ENCODE assay signal across 1 cellular context in the genomic region with DNA sequence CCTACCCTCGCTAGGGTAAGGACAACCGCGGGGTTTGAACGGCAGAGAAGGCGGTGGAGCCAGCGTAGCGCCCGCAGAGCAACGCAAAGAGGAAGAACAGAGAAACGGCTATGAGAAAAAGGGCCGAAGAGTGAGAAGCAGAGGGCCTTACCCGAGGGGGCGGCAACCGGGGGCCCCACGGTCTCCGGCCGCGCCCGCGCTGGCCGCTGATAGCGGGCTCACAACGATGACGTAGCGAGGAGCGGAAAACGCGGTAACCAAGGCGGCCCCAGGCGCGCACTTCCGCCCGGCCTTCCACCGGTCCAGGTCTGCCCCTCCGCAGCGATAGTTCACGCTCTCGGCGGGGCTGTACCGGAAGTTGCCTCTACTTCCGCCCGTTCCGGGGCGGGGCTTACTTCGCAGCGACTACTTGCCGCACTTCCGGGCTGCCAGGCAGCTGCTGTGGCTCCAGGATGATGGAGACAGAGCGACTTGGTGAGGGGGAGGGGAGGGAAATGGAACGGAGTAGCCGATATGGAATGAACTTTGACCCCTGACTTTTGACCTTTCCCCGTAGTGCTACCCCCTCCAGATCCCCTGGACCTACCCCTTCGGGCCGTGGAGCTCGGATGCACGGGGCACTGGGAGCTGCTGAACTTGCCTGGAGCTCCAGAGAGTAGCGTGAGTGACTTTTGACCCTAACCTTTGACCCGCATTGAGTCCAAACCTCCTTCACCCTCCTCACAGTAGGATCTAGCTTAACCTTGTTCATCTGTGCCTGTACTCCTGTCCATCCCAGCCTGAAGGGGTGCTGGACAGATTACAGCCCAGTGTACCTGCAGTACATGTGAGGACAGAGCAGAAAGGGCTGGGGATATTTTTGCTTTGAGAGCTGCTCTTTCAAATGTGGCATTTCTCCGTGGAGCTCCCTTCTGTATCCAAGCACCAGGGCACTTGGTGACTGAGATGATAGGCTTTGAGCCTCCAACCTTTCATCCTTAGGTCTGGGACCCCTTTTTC.
TF ChIP-seq lines count a peak whose summit lies in the region.

A gene with protein sequence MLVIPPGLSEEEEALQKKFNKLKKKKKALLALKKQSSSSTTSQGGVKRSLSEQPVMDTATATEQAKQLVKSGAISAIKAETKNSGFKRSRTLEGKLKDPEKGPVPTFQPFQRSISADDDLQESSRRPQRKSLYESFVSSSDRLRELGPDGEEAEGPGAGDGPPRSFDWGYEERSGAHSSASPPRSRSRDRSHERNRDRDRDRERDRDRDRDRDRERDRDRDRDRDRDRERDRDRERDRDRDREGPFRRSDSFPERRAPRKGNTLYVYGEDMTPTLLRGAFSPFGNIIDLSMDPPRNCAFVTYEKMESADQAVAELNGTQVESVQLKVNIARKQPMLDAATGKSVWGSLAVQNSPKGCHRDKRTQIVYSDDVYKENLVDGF (minus strand): TSS at position 231 of the 999 bp plus-strand sequence. CDS start 525 bp downstream, outside the sequence.
A gene (plus strand): TSS at position 435 of the 999 bp plus-strand sequence. CDS start 18 bp downstream, at position 453.

TF ChIP-seq in K562, 482 proteins besides CTCF, POLR2A, EP300 and RAD21 (continued from another document and continues in another):
- TF ChIP-seq, protein P1, sequence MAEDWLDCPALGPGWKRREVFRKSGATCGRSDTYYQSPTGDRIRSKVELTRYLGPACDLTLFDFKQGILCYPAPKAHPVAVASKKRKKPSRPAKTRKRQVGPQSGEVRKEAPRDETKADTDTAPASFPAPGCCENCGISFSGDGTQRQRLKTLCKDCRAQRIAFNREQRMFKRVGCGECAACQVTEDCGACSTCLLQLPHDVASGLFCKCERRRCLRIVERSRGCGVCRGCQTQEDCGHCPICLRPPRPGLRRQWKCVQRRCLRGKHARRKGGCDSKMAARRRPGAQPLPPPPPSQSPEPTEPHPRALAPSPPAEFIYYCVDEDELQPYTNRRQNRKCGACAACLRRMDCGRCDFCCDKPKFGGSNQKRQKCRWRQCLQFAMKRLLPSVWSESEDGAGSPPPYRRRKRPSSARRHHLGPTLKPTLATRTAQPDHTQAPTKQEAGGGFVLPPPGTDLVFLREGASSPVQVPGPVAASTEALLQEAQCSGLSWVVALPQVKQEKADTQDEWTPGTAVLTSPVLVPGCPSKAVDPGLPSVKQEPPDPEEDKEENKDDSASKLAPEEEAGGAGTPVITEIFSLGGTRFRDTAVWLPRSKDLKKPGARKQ (CRISPR knock-in tag; IDR thresholded peaks at IDR 0.05), result no peak
- TF ChIP-seq, protein P2, sequence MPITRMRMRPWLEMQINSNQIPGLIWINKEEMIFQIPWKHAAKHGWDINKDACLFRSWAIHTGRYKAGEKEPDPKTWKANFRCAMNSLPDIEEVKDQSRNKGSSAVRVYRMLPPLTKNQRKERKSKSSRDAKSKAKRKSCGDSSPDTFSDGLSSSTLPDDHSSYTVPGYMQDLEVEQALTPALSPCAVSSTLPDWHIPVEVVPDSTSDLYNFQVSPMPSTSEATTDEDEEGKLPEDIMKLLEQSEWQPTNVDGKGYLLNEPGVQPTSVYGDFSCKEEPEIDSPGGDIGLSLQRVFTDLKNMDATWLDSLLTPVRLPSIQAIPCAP (CRISPR knock-in tag; IDR thresholded peaks at IDR 0.05; ENCODE audit: borderline replicate concordance), result no peak
- TF ChIP-seq, protein P3, sequence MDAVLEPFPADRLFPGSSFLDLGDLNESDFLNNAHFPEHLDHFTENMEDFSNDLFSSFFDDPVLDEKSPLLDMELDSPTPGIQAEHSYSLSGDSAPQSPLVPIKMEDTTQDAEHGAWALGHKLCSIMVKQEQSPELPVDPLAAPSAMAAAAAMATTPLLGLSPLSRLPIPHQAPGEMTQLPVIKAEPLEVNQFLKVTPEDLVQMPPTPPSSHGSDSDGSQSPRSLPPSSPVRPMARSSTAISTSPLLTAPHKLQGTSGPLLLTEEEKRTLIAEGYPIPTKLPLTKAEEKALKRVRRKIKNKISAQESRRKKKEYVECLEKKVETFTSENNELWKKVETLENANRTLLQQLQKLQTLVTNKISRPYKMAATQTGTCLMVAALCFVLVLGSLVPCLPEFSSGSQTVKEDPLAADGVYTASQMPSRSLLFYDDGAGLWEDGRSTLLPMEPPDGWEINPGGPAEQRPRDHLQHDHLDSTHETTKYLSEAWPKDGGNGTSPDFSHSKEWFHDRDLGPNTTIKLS (IDR thresholded peaks at IDR 0.05; ENCODE audit: borderline replicate concordance, low read depth), result peak; percentile 95
- TF ChIP-seq ERF (CRISPR knock-in tag; IDR thresholded peaks at IDR 0.05) (peak; percentile 93; the same call in 1 of the 2 replicates), JUNB (CRISPR knock-in tag; conservative IDR thresholded peaks at IDR 0.05) (no peak; the same call in 1 of the 2 replicates), ZNF830 (CRISPR knock-in tag; IDR thresholded peaks at IDR 0.05) (peak; percentile 91), TAF1 (IDR thresholded peaks at IDR 0.05; ENCODE audit: control insufficient read depth, extremely low read depth, insufficient read depth, low read length, severe bottlenecking) (peak; percentile 76), ZNF77 (CRISPR knock-in tag; IDR thresholded peaks at IDR 0.05) (no peak), NFIC (IDR thresholded peaks at IDR 0.05) (no peak; the same call in 1 of the 2 replicates), SMARCC2 (IDR thresholded peaks at IDR 0.05; ENCODE audit: low read depth) (no peak; the same call in 1 of the 2 replicates), C11orf30 (IDR thresholded peaks at IDR 0.05; ENCODE audit: low read depth) (peak; percentile 97), SREBF1 (IDR thresholded peaks at IDR 0.05; ENCODE audit: borderline replicate concordance, low read depth, low read length) (no peak; the same call in none of the 2 replicates), TFAM (CRISPR knock-in tag; conservative IDR thresholded peaks at IDR 0.05) (no peak), MYBL2 (IDR thresholded peaks at IDR 0.05; ENCODE audit: low read depth) (peak; percentile 54), MYBL2 (CRISPR knock-in tag; IDR thresholded peaks at IDR 0.05; ENCODE audit: borderline replicate concordance) (no peak), FUS (optimal IDR thresholded peaks at IDR 0.05; ENCODE audit: low read depth, low read length) (no peak), U2AF2 (optimal IDR thresholded peaks at IDR 0.05; ENCODE audit: low read depth, low read length) (no peak), DPF2 (IDR thresholded peaks at IDR 0.05) (peak; percentile 71), IRF2 (CRISPR knock-in tag; IDR thresholded peaks at IDR 0.05) (no peak), HIVEP1 (CRISPR knock-in tag; IDR thresholded peaks at IDR 0.05) (peak; percentile 91), ESRRA (IDR thresholded peaks at IDR 0.05; ENCODE audit: borderline replicate concordance, low read depth) (peak; percentile 84)
- TF ChIP-seq, protein P4, sequence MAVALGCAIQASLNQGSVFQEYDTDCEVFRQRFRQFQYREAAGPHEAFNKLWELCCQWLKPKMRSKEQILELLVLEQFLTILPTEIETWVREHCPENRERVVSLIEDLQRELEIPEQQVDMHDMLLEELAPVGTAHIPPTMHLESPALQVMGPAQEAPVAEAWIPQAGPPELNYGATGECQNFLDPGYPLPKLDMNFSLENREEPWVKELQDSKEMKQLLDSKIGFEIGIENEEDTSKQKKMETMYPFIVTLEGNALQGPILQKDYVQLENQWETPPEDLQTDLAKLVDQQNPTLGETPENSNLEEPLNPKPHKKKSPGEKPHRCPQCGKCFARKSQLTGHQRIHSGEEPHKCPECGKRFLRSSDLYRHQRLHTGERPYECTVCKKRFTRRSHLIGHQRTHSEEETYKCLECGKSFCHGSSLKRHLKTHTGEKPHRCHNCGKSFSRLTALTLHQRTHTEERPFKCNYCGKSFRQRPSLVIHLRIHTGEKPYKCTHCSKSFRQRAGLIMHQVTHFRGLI (CRISPR knock-in tag; IDR thresholded peaks at IDR 0.05), result peak; percentile 85
- TF ChIP-seq, protein P5, sequence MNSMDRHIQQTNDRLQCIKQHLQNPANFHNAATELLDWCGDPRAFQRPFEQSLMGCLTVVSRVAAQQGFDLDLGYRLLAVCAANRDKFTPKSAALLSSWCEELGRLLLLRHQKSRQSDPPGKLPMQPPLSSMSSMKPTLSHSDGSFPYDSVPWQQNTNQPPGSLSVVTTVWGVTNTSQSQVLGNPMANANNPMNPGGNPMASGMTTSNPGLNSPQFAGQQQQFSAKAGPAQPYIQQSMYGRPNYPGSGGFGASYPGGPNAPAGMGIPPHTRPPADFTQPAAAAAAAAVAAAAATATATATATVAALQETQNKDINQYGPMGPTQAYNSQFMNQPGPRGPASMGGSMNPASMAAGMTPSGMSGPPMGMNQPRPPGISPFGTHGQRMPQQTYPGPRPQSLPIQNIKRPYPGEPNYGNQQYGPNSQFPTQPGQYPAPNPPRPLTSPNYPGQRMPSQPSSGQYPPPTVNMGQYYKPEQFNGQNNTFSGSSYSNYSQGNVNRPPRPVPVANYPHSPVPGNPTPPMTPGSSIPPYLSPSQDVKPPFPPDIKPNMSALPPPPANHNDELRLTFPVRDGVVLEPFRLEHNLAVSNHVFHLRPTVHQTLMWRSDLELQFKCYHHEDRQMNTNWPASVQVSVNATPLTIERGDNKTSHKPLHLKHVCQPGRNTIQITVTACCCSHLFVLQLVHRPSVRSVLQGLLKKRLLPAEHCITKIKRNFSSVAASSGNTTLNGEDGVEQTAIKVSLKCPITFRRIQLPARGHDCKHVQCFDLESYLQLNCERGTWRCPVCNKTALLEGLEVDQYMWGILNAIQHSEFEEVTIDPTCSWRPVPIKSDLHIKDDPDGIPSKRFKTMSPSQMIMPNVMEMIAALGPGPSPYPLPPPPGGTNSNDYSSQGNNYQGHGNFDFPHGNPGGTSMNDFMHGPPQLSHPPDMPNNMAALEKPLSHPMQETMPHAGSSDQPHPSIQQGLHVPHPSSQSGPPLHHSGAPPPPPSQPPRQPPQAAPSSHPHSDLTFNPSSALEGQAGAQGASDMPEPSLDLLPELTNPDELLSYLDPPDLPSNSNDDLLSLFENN (IDR thresholded peaks at IDR 0.05; ENCODE audit: low read depth in 2 of 2, low read length in 2 of 2), result no peak; a peak in 1 of 4 replicates
- TF ChIP-seq, protein P6, sequence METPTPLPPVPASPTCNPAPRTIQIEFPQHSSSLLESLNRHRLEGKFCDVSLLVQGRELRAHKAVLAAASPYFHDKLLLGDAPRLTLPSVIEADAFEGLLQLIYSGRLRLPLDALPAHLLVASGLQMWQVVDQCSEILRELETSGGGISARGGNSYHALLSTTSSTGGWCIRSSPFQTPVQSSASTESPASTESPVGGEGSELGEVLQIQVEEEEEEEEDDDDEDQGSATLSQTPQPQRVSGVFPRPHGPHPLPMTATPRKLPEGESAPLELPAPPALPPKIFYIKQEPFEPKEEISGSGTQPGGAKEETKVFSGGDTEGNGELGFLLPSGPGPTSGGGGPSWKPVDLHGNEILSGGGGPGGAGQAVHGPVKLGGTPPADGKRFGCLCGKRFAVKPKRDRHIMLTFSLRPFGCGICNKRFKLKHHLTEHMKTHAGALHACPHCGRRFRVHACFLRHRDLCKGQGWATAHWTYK (CRISPR knock-in tag; IDR thresholded peaks at IDR 0.05), result peak; percentile 96
- TF ChIP-seq, protein P7, sequence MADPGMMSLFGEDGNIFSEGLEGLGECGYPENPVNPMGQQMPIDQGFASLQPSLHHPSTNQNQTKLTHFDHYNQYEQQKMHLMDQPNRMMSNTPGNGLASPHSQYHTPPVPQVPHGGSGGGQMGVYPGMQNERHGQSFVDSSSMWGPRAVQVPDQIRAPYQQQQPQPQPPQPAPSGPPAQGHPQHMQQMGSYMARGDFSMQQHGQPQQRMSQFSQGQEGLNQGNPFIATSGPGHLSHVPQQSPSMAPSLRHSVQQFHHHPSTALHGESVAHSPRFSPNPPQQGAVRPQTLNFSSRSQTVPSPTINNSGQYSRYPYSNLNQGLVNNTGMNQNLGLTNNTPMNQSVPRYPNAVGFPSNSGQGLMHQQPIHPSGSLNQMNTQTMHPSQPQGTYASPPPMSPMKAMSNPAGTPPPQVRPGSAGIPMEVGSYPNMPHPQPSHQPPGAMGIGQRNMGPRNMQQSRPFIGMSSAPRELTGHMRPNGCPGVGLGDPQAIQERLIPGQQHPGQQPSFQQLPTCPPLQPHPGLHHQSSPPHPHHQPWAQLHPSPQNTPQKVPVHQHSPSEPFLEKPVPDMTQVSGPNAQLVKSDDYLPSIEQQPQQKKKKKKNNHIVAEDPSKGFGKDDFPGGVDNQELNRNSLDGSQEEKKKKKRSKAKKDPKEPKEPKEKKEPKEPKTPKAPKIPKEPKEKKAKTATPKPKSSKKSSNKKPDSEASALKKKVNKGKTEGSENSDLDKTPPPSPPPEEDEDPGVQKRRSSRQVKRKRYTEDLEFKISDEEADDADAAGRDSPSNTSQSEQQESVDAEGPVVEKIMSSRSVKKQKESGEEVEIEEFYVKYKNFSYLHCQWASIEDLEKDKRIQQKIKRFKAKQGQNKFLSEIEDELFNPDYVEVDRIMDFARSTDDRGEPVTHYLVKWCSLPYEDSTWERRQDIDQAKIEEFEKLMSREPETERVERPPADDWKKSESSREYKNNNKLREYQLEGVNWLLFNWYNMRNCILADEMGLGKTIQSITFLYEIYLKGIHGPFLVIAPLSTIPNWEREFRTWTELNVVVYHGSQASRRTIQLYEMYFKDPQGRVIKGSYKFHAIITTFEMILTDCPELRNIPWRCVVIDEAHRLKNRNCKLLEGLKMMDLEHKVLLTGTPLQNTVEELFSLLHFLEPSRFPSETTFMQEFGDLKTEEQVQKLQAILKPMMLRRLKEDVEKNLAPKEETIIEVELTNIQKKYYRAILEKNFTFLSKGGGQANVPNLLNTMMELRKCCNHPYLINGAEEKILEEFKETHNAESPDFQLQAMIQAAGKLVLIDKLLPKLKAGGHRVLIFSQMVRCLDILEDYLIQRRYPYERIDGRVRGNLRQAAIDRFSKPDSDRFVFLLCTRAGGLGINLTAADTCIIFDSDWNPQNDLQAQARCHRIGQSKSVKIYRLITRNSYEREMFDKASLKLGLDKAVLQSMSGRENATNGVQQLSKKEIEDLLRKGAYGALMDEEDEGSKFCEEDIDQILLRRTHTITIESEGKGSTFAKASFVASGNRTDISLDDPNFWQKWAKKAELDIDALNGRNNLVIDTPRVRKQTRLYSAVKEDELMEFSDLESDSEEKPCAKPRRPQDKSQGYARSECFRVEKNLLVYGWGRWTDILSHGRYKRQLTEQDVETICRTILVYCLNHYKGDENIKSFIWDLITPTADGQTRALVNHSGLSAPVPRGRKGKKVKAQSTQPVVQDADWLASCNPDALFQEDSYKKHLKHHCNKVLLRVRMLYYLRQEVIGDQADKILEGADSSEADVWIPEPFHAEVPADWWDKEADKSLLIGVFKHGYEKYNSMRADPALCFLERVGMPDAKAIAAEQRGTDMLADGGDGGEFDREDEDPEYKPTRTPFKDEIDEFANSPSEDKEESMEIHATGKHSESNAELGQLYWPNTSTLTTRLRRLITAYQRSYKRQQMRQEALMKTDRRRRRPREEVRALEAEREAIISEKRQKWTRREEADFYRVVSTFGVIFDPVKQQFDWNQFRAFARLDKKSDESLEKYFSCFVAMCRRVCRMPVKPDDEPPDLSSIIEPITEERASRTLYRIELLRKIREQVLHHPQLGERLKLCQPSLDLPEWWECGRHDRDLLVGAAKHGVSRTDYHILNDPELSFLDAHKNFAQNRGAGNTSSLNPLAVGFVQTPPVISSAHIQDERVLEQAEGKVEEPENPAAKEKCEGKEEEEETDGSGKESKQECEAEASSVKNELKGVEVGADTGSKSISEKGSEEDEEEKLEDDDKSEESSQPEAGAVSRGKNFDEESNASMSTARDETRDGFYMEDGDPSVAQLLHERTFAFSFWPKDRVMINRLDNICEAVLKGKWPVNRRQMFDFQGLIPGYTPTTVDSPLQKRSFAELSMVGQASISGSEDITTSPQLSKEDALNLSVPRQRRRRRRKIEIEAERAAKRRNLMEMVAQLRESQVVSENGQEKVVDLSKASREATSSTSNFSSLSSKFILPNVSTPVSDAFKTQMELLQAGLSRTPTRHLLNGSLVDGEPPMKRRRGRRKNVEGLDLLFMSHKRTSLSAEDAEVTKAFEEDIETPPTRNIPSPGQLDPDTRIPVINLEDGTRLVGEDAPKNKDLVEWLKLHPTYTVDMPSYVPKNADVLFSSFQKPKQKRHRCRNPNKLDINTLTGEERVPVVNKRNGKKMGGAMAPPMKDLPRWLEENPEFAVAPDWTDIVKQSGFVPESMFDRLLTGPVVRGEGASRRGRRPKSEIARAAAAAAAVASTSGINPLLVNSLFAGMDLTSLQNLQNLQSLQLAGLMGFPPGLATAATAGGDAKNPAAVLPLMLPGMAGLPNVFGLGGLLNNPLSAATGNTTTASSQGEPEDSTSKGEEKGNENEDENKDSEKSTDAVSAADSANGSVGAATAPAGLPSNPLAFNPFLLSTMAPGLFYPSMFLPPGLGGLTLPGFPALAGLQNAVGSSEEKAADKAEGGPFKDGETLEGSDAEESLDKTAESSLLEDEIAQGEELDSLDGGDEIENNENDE (IDR thresholded peaks at IDR 0.05; ENCODE audit: low read depth, low read length), result no peak
